Comparison of ENCODE assay signal across 22 cellular contexts in genomic region chr1:4796999-4797375, GRCh38.
DNase-seq lines count a peak whose midpoint lies in the region; ATAC-seq and TF ChIP-seq lines count a peak whose summit lies in the region.
"Had no signal": no experiment of that assay in that cellular context is flagged by ENCODE, and none has a peak within 500 bp of the region (broad histone marks: within the 10 kb centered on the region; RNA-seq: fewer than 3 reads in every experiment).

No MANE protein-coding gene starts in this region.

- ATAC-seq in GM21723 (IDR thresholded peaks at IDR 0.05; ENCODE audit: unreplicated experiment) (peak; percentile 15), HG02970 (IDR thresholded peaks at IDR 0.05; ENCODE audit: low FRiP score, unreplicated experiment) (no peak)
- ATAC-seq: body of pancreas, HepG2, left colon had no signal

- H4K8ac ChIP-seq in neuronal stem cell (ENCODE audit: low read depth, low read length), result no peak overlapping the region

- no peak overlapping the region for H3K4ac ChIP-seq in neuronal stem cell (ENCODE audit: low read length)

- H3K79me1 ChIP-seq in neuronal stem cell (ENCODE audit: low read depth, low read length), result peaks cover 2% of the 10 kb centered on the region

- H4K20me1 ChIP-seq in OCI-LY3 (ENCODE audit: insufficient read depth, low read length), result no peaks in the 10 kb centered on the region

- in situ Hi-C loops in GM13976 (cut with MboI; ENCODE audit: low sequenced_read_pairs, unreplicated experiment), result no loop called here

- H3K23ac ChIP-seq in neuronal stem cell (ENCODE audit: low read depth, low read length, poor library complexity), result no peak overlapping the region

- no peak overlapping the region for H4K91ac ChIP-seq in neuronal stem cell (ENCODE audit: low read depth, low read length, poor library complexity)

- H2BK5ac ChIP-seq in neuronal stem cell (ENCODE audit: low read length), result no peak overlapping the region

- H3K9ac ChIP-seq in OCI-LY3 (ENCODE audit: low read length) (peak overlapping the region; percentile 97), neuronal stem cell (ENCODE audit: low read depth, low read length, poor library complexity) (no peak overlapping the region)

- DNase-seq in GM13976 (ENCODE audit: low spot score), result peak; percentile 6
- DNase-seq in neuronal stem cell (ENCODE audit: low spot score), result no peak
- no peak for DNase-seq in NCI-H1105 (lab: John Stamatoyannopoulos, UW)
- no peak for DNase-seq in globus pallidus (ENCODE audit: low spot score)
- DNase-seq in NCI-H1436 treated with DMSO at 0.1 percent for 48 hours (lab: John Stamatoyannopoulos, UW), result no peak
- DNase-seq: activated CD4-positive, alpha-beta T cell treated with anti-CD3 and anti-CD28 coated beads, Interleukin-2, amount 50 U/mL, for 1 hour; activated CD8-positive, alpha-beta memory T cell treated with anti-CD3 and anti-CD28 coated beads, Interleukin-2, amount 50 U/mL, for 48 hours; body of pancreas; CD8-positive, alpha-beta memory T cell; effector memory CD8-positive, alpha-beta T cell; NCI-H82; nephron progenitor cell; PC-9; stimulated activated CD4-positive, alpha-beta T cell treated with anti-CD3 and anti-CD28 coated beads, Interleukin-1b, Interleukin-23, amount 100 ng/mL, for 48 hours; stimulated activated naive CD4-positive, alpha-beta T cell had no signal

- H2BK12ac ChIP-seq in neuronal stem cell (ENCODE audit: low read length), result no peak overlapping the region

- H3K27ac ChIP-seq in OCI-LY3 (ENCODE audit: low read length) (peak overlapping the region; percentile 100), neuronal stem cell (replicated peaks; ENCODE audit: low read length) (no peak overlapping the region)
- H3K27ac ChIP-seq: body of pancreas, PC-9, SJCRH30 had no signal

- H3K79me2 ChIP-seq in OCI-LY3 (ENCODE audit: low read length), result no peaks in the 10 kb centered on the region

- H3K36me3 ChIP-seq in OCI-LY3 (replicated peaks; ENCODE audit: low read depth, low read length) (peaks cover 5% of the 10 kb centered on the region), neuronal stem cell (replicated peaks in 1 of 2; ENCODE audit: control insufficient read depth in 2 of 2, insufficient read depth in 2 of 2, low read length in 2 of 2) (no peaks in the 10 kb centered on the region)
- H3K36me3 ChIP-seq: HAP-1, SJCRH30 had no signal

- H3K18ac ChIP-seq in neuronal stem cell (ENCODE audit: low read length), result no peak overlapping the region

- TF ChIP-seq CTCF in GM13976 (IDR thresholded peaks at IDR 0.05; ENCODE audit: borderline replicate concordance, control extremely low read depth, extremely low read depth, insufficient read depth, missing control alignments), result no peak
- TF ChIP-seq CTCF in OCI-LY3 (IDR thresholded peaks at IDR 0.05; ENCODE audit: low read depth, low read length), result no peak; the same call in 1 of the 2 replicates

- peak overlapping the region; percentile 27 for H2AK5ac ChIP-seq in neuronal stem cell (ENCODE audit: low read depth, low read length)

- no peak overlapping the region for H3K14ac ChIP-seq in neuronal stem cell (ENCODE audit: low read length)

- H3K27me3 ChIP-seq in OCI-LY3 (ENCODE audit: low read depth, low read length) (no peaks in the 10 kb centered on the region), neuronal stem cell (ENCODE audit: control insufficient read depth in 3 of 3, insufficient read depth in 3 of 3, low read depth in 1 of 3, low read length in 3 of 3) (no peaks in the 10 kb centered on the region)
- H3K27me3 ChIP-seq: body of pancreas had no signal

- no peak overlapping the region for H2BK15ac ChIP-seq in neuronal stem cell (ENCODE audit: low read length)

- no peak overlapping the region for H2BK120ac ChIP-seq in neuronal stem cell (ENCODE audit: low read depth, low read length)

- WGBS in neuronal stem cell (ENCODE audit: extremely low coverage in 2 of 2, insufficient read length in 2 of 2, insufficient replicate concordance in 1 of 2), 2 donors, result no CpG with 5 or more reads among the region's 5 CpGs

- H3K4me1 ChIP-seq in OCI-LY3 (ENCODE audit: low read length), result peaks cover 68% of the 10 kb centered on the region
- no peaks in the 10 kb centered on the region for H3K4me1 ChIP-seq in neuronal stem cell (ENCODE audit: control insufficient read depth in 2 of 2, insufficient read depth in 1 of 2, low read depth in 1 of 2, low read length in 2 of 2)
- H3K4me1 ChIP-seq: body of pancreas, HAP-1, SJCRH30 had no signal

- H3K4me2 ChIP-seq in OCI-LY3 (ENCODE audit: low read length) (peak overlapping the region; percentile 98), neuronal stem cell (ENCODE audit: insufficient read depth, low read length, poor library complexity, severe bottlenecking) (no peak overlapping the region)
- H3K4me2 ChIP-seq: PC-9 had no signal

- H3K4me3 ChIP-seq in OCI-LY3 (ENCODE audit: low read length) (peak overlapping the region; percentile 73), neuronal stem cell (ENCODE audit: low read length in 2 of 2) (no peak overlapping the region)
- H3K4me3 ChIP-seq: body of pancreas, HAP-1, PC-9, SJCRH30 had no signal

- H2AFZ ChIP-seq in OCI-LY3 (ENCODE audit: low read depth, low read length), result no peak overlapping the region
- no peak overlapping the region for H2AFZ ChIP-seq in neuronal stem cell (ENCODE audit: low read length)
- H2AFZ ChIP-seq: PC-9 had no signal

- 0 out of 2 replicates have a peak, but pooled peaks cover 3% of the 10 kb centered on the region for H3K9me3 ChIP-seq in OCI-LY3 (ENCODE audit: insufficient read depth, low read length)
- peaks cover 0 to 4% of the 10 kb centered on the region in 2 donors for H3K9me3 ChIP-seq in neuronal stem cell (replicated peaks in 1 of 2; ENCODE audit: control insufficient read depth in 2 of 2, insufficient read depth in 1 of 2, low read depth in 1 of 2, low read length in 2 of 2)
- H3K9me3 ChIP-seq: HAP-1, SJCRH30 had no signal
